In the genomic region with DNA sequence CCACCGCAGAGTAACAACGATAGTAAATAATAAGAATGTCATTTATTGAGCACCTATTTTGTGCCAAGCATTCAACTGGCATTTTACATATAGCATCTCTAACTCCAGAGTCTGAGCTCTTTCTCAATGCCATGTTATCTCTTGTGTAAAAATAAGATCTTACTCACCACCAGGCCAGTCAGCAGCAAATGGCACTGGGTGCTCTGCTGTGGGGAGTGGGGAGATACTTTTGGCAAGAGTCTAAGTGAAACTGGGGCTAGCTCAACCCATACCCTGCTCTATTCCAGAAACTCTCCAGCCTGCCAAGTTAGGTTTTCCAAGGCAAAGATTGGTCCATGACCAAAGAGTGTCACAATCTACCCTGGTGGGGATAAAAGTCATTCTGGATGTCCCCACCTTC, we compare ENCODE assay signal across 19 cellular contexts. TPM values are rescaled to one million over a fixed set of nuclear protein-coding genes. Genes with fewer than 3 reads are reported as not detected.
DNase-seq lines count a peak whose midpoint lies in the region; ATAC-seq and TF ChIP-seq lines count a peak whose summit lies in the region.
"Had no signal": no experiment of that assay in that cellular context is flagged by ENCODE, and none has a peak within 500 bp of the region (broad histone marks: within the 10 kb centered on the region; RNA-seq: fewer than 3 reads in every experiment).

No MANE protein-coding gene starts in this region.

- no peak for TF ChIP-seq CTCF in HEK293 (tag by site-specific recombination; IDR thresholded peaks at IDR 0.05)
- TF ChIP-seq CTCF in prostate gland (IDR thresholded peaks at IDR 0.05) = no peak

- no peaks in the 10 kb centered on the region for H3K9me3 ChIP-seq in HEK293 (ENCODE audit: control insufficient read depth, insufficient read depth, low read depth, low read length)
- no peaks in the 10 kb centered on the region for H3K9me3 ChIP-seq in prostate gland

- H3K4me3 ChIP-seq in HEK293 (ENCODE audit: low read depth, low read length) (no peak overlapping the region), prostate gland (no peak overlapping the region)

- ATAC-seq in left ventricle myocardium superior = peak; percentile 24

- no peak for TF ChIP-seq POLR2A in prostate gland (IDR thresholded peaks at IDR 0.05)

- peak; percentile 39 for DNase-seq in amniotic epithelial cell (ENCODE audit: low read depth)
- DNase-seq in left ventricle myocardium superior = no peak
- peak; percentile 71 for DNase-seq in myocyte (ENCODE audit: low read depth)
- no peak for DNase-seq in ureter (ENCODE audit: low spot score)
- no peak for DNase-seq in GM19238 (ENCODE audit: insufficient read length, low spot score)
- DNase-seq in caudate nucleus (lab: John Stamatoyannopoulos, UW) = no peak
- DNase-seq in prostate gland (ENCODE audit: low spot score) = no peak
- DNase-seq: C1 segment of cervical spinal cord; Calu3; CD4-positive, alpha-beta memory T cell; COR-L47; DMS53; DMS79 treated with DMSO at 0.1 percent for 48 hours; GF-D8; H7; HCEC 1CT had no signal

- CTCF ChIA-PET in HEK293 (lab: Yijun Ruan, JAX) = interaction anchor here (1.1 kb wide), 1 partner anchor 20 kb away, joined by 4 read pairs; no protein-coding TSS in a partner anchor

- H3K36me3 ChIP-seq in HEK293 (ENCODE audit: control insufficient read depth in 2 of 2, insufficient read depth in 1 of 2, low read length in 2 of 2) (no peaks in the 10 kb centered on the region), prostate gland (no peaks in the 10 kb centered on the region)

- H3K4me1 ChIP-seq in HEK293 (ENCODE audit: control insufficient read depth, insufficient read depth, low read length) (no peaks in the 10 kb centered on the region), prostate gland (replicated peaks) (no peaks in the 10 kb centered on the region)

- POLR2A ChIA-PET in HEK293 (lab: Yijun Ruan, JAX) = no interaction called here

- WGBS in prostate gland = 88% methylated on average over 2 of the region's 2 CpGs

- no peak overlapping the region for H3K27ac ChIP-seq in HEK293 (ENCODE audit: extremely low read depth, low read depth, low read length)
- H3K27ac ChIP-seq in caudate nucleus (ENCODE audit: low read depth, low read length) = no peak overlapping the region
- H3K27ac ChIP-seq in prostate gland = no peak overlapping the region

- H3K27me3 ChIP-seq in prostate gland (replicated peaks; ENCODE audit: insufficient read depth) = no peaks in the 10 kb centered on the region

- intact Hi-C loops in left ventricle myocardium superior (cut with micrococcal nuclease) (no loop called here), prostate gland (cut with DNase I) (no loop called here)

TF ChIP-seq in HEK293, 187 proteins besides CTCF, POLR2A, EP300 and RAD21:
- TF ChIP-seq, protein P1, sequence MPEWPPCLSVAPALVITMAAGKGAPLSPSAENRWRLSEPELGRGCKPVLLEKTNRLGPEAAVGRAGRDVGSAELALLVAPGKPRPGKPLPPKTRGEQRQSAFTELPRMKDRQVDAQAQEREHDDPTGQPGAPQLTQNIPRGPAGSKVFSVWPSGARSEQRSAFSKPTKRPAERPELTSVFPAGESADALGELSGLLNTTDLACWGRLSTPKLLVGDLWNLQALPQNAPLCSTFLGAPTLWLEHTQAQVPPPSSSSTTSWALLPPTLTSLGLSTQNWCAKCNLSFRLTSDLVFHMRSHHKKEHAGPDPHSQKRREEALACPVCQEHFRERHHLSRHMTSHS (tag by site-specific recombination; IDR thresholded peaks at IDR 0.05) = no peak
- TF ChIP-seq ZNF664 (tag by site-specific recombination; IDR thresholded peaks at IDR 0.05) = 0 out of 2 replicates have a peak, but pooled peaks have one; percentile 14

RNA-seq across cellular contexts. Expression of a gene that starts 5.0 kb away (rescaled TPM):
- 456 TPM for total RNA-seq in left ventricle myocardium superior
- 4.3 and 7.0 TPM in 2 replicates for total RNA-seq in myocyte
- 9.1 TPM for polyA plus RNA-seq in myocyte (2012)
- 12.2 TPM for total RNA-seq in ureter
- total RNA-seq in prostate gland = 10 to 100 TPM in 1 of 2 donors, 1 to 10 TPM in 1; 7.6 to 44.6 TPM
- total RNA-seq: CD4-positive, alpha-beta memory T cell had no signal
- polyA plus RNA-seq: CD4-positive, alpha-beta memory T cell had no signal

RNA-seq across cellular contexts. Expression of a gene that starts 24.8 kb away (rescaled TPM):
- 14.0 TPM for total RNA-seq in left ventricle myocardium superior
- 13.0 and 14.7 TPM in 2 replicates for total RNA-seq in myocyte
- polyA plus RNA-seq in myocyte (2012) = 22.2 TPM
- total RNA-seq in ureter = 39.5 TPM
- 10 to 100 TPM; 18.3 to 60.3 TPM for total RNA-seq in prostate gland

RNA-seq across cellular contexts. Expression of a gene that starts 50.4 kb away (rescaled TPM):
- 1.5 TPM for total RNA-seq in left ventricle myocardium superior
- total RNA-seq in myocyte = 0.48 and 0.62 TPM in 2 replicates
- 1.7 TPM for polyA plus RNA-seq in myocyte (2012)
- 0.78 TPM for total RNA-seq in ureter
- total RNA-seq in prostate gland = 100 to 1,000 TPM in 1 of 2 donors, under 1 TPM in 1; 0.96 to 391 TPM
- total RNA-seq: A172; A673; CD4-positive, alpha-beta memory T cell had no signal
- polyA plus RNA-seq: CD4-positive, alpha-beta memory T cell had no signal

RNA-seq across cellular contexts. Expression of a gene that starts 51.1 kb away (rescaled TPM):
- 190 TPM for total RNA-seq in left ventricle myocardium superior
- total RNA-seq in myocyte = 159 and 173 TPM in 2 replicates
- 139 TPM for polyA plus RNA-seq in myocyte (2012)
- 89.1 TPM for total RNA-seq in ureter
- 100 to 1,000 TPM; 142 to 330 TPM for total RNA-seq in prostate gland
- polyA plus RNA-seq: CD4-positive, alpha-beta memory T cell had no signal

Comparison
In these comparisons a context has a peak if more than half of its experiments do, and no peak if none do; other contexts are left out.
1. DNase-seq: peak in amniotic epithelial cell (single experiment) and myocyte (single experiment); none in left ventricle myocardium superior (single experiment), ureter (single experiment), GM19238 (single experiment), caudate nucleus (0 of 61) and prostate gland (single experiment).
2. RNA of a gene that starts 5.0 kb away (total RNA-seq): 456 TPM in left ventricle myocardium superior (single experiment); 7.6 to 44.6 TPM in prostate gland, 12.2 TPM in ureter (single experiment) and 4.3 to 7.0 TPM in myocyte; every median in the first group is over 10 times any median in the second.